In the genomic region with DNA sequence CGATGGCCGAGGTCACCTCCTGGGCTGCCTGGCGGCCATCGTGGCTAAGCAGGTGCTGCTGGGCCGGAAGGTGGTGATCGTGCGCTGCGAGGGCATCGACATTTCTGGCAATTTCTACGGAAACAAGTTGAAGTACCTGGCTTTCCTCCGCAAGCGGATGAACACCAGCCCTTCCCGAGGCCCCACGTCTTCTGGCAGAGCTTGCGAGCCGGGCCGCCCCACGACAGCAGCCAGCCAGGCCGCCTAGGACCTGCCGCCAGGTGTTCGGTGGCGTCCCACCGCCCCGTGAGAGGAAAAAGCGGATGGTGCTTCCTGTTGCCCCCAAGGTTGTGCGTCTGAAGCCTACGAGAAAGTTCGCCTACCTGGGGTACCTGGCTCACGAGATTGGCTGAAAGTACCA, we compare ENCODE assay signal across 9 cellular contexts.
"Had no signal": no experiment of that assay in that cellular context is flagged by ENCODE, and none has a peak within 500 bp of the region (broad histone marks: within the 10 kb centered on the region; RNA-seq: fewer than 3 reads in every experiment).

No MANE protein-coding gene starts in this region.

- FAIRE-seq: H1, H54 had no signal

- H3K36me3 ChIP-seq: HAP-1 had no signal

- H2AFZ ChIP-seq: GM23248 had no signal

- H3K9me3 Mint-ChIP-seq: HFFc6 had no signal

- H3K9me3 ChIP-seq: HAP-1 had no signal

- DNase-seq: GM23248, GOT3, H9, HCEC 1CT, HFFc6 had no signal

- ATAC-seq: HCT116 had no signal

- H3K27ac Mint-ChIP-seq: HFFc6 had no signal

- H3K4me1 Mint-ChIP-seq: H9 had no signal

- H3K4me3 ChIP-seq: GM23248, HAP-1 had no signal

- H3K9ac ChIP-seq: GM23248 had no signal

- H3K27ac ChIP-seq: GM23248 had no signal

- H3K4me3 Mint-ChIP-seq: H9, HFFc6 had no signal

- H3K4me1 ChIP-seq: HAP-1 had no signal
